In the genomic region with DNA sequence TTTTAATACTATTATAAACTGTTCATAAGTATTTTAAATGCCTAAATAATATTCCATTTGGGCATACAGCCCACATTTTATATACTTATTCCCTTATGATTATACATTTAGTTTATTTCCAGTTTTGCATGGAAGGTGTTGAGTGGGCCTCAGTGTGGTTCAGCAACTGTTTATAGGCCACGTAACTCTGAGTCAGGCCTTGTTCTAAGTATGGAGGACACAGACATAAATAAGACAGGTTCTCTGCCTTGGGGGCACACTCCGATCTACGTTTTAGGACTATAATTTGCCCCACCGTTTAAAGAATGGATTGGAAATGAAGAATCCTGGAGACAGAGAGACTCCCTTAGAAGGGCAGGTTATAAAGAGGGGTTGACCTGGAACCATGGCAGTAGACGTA, we compare ENCODE assay signal across 21 cellular contexts.
"Had no signal": no experiment of that assay in that cellular context is flagged by ENCODE, and none has a peak within 500 bp of the region (broad histone marks: within the 10 kb centered on the region; RNA-seq: fewer than 3 reads in every experiment).

No MANE protein-coding gene starts in this region.

- H3K4me3 Mint-ChIP-seq: naive thymus-derived CD8-positive, alpha-beta T cell; stimulated activated effector memory CD8-positive, alpha-beta T cell treated with anti-CD3 and anti-CD28 coated beads, Interleukin-12 subunit alpha, Interleukin-12 subunit beta, amount 100 ng/mL, for 72 hours; stimulated activated naive CD8-positive, alpha-beta T cell treated with anti-CD3 and anti-CD28 coated beads, Interleukin-15, Interleukin-2, amounts not matched to agents 100 ng/mL and 50 ng/mL, for 24 hours had no signal

- H3K9me3 Mint-ChIP-seq: naive thymus-derived CD8-positive, alpha-beta T cell; stimulated activated effector memory CD8-positive, alpha-beta T cell treated with anti-CD3 and anti-CD28 coated beads, Interleukin-12 subunit alpha, Interleukin-12 subunit beta, amount 100 ng/mL, for 72 hours; stimulated activated naive CD8-positive, alpha-beta T cell treated with anti-CD3 and anti-CD28 coated beads, Interleukin-15, Interleukin-2, amounts not matched to agents 100 ng/mL and 50 ng/mL, for 24 hours had no signal

- ATAC-seq: heart right ventricle; left lung; lower lobe of right lung; naive thymus-derived CD8-positive, alpha-beta T cell; pancreas; right cardiac atrium; sciatic nerve; stimulated activated effector memory CD8-positive, alpha-beta T cell treated with anti-CD3 and anti-CD28 coated beads, Interleukin-12 subunit alpha, Interleukin-12 subunit beta, amount 100 ng/mL, for 72 hours; upper lobe of right lung had no signal

- H3K27ac Mint-ChIP-seq: naive thymus-derived CD8-positive, alpha-beta T cell; stimulated activated effector memory CD8-positive, alpha-beta T cell treated with anti-CD3 and anti-CD28 coated beads, Interleukin-12 subunit alpha, Interleukin-12 subunit beta, amount 100 ng/mL, for 72 hours; stimulated activated naive CD8-positive, alpha-beta T cell treated with anti-CD3 and anti-CD28 coated beads, Interleukin-15, Interleukin-2, amounts not matched to agents 100 ng/mL and 50 ng/mL, for 24 hours had no signal

- H3K4me1 Mint-ChIP-seq: naive thymus-derived CD8-positive, alpha-beta T cell; stimulated activated effector memory CD8-positive, alpha-beta T cell treated with anti-CD3 and anti-CD28 coated beads, Interleukin-12 subunit alpha, Interleukin-12 subunit beta, amount 100 ng/mL, for 72 hours had no signal

- DNase-seq: heart right ventricle; left colon; left lung; lower lobe of right lung; mammary epithelial cell; mesenchymal stem cell; naive thymus-derived CD8-positive, alpha-beta T cell; nucleus accumbens; pancreas; retina; right cardiac atrium; stimulated activated CD4-positive, alpha-beta T cell treated with anti-CD3 and anti-CD28 coated beads, Interleukin-12 subunit alpha, Interleukin-12 subunit beta, amount 100 ng/mL, for 4 hours; stimulated activated CD4-positive, alpha-beta T cell treated with anti-CD3 and anti-CD28 coated beads, Interleukin-15, amount 100 ng/mL, for 24 hours; stimulated activated CD4-positive, alpha-beta T cell treated with anti-CD3 and anti-CD28 coated beads, Interleukin-4, amount 100 ng/mL, for 24 hours; stimulated activated naive CD4-positive, alpha-beta T cell; tibial artery; trophoblast cell; upper lobe of right lung had no signal

- H3K36me3 Mint-ChIP-seq: naive thymus-derived CD8-positive, alpha-beta T cell; stimulated activated effector memory CD8-positive, alpha-beta T cell treated with anti-CD3 and anti-CD28 coated beads, Interleukin-12 subunit alpha, Interleukin-12 subunit beta, amount 100 ng/mL, for 72 hours had no signal
